Comparison of ENCODE assay signal across 10 cellular contexts in the genomic region with DNA sequence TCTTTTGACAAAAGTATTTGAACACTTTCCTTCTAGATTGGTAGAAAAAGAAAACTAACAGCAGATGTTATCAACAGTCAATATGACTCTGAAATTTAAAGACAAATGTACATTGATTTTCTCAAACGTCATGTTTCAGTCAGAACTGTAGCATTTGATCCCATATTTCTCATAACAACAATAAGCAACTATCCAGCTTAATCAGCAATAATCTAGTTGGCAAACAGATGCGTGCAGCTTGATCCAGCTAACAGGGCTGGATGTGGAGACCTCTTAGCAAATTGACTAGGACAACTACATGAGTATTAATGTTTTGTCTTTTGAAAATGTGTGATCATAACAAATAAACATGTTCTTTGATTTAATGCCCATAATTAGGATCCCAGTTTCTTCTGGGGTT.
"Had no signal": no experiment of that assay in that cellular context is flagged by ENCODE, and none has a peak within 500 bp of the region (broad histone marks: within the 10 kb centered on the region; RNA-seq: fewer than 3 reads in every experiment).

No MANE protein-coding gene starts in this region.

- DNase-seq: GM23248, GOT3, H7, HFFc6, Karpas-422, KBM-7 had no signal

- ATAC-seq: HCT116 had no signal

- H3K36me3 ChIP-seq: HAP-1 had no signal

- H3K9ac ChIP-seq: GM23248, KMS-11 had no signal

- H3K9me3 ChIP-seq: HAP-1 had no signal

- H2AFZ ChIP-seq: GM23248 had no signal

- H3K4me3 ChIP-seq: GM23248, HAP-1 had no signal

- FAIRE-seq: HTR-8/SVneo had no signal

- H3K4me2 ChIP-seq: KMS-11 had no signal

- H3K27ac ChIP-seq: GM23248, KMS-11 had no signal
